ENCODE assay signal across 36 cellular contexts in genomic region chr4:41982716-41983115, GRCh38.
"Had no signal": no experiment of that assay in that cellular context is flagged by ENCODE, and none has a peak within 500 bp of the region (broad histone marks: within the 10 kb centered on the region; RNA-seq: fewer than 3 reads in every experiment).

No MANE protein-coding gene starts in this region.

- H3K36me3 Mint-ChIP-seq: activated CD4-positive, alpha-beta memory T cell treated with anti-CD3 and anti-CD28 coated beads for 36 hours; activated naive CD4-positive, alpha-beta T cell treated with anti-CD3 and anti-CD28 coated beads, Interleukin-2, amount 10 ng/mL, durations not matched to agents 7 days and 5 days; activated naive CD4-positive, alpha-beta T cell treated with anti-CD3 and anti-CD28 coated beads, Interleukin-2, amount 50 U/mL, for 24 hours; activated naive CD8-positive, alpha-beta T cell treated with anti-CD3 and anti-CD28 coated beads, Interleukin-2, amount 10 ng/mL, durations not matched to agents 7 days and 5 days; brain had no signal

- H3K27me3 Mint-ChIP-seq: activated CD4-positive, alpha-beta T cell treated with anti-CD3 and anti-CD28 coated beads for 36 hours; activated naive CD8-positive, alpha-beta T cell treated with anti-CD3 and anti-CD28 coated beads, Interleukin-2, amount 50 U/mL, for 24 hours; activated T-helper 17 cell treated with anti-CD3 and anti-CD28 coated beads, Interleukin-2, amount 50 U/mL, for 72 hours; central memory CD8-positive, alpha-beta T cell had no signal

- H3K9me3 Mint-ChIP-seq: activated CD4-positive, alpha-beta memory T cell treated with anti-CD3 and anti-CD28 coated beads for 36 hours; activated CD4-positive, alpha-beta T cell treated with anti-CD3 and anti-CD28 coated beads, Interleukin-2, amount 10 ng/mL, durations not matched to agents 24 days and 14 days; activated CD8-positive, alpha-beta T cell treated with anti-CD3 and anti-CD28 coated beads for 36 hours; activated naive CD4-positive, alpha-beta T cell treated with anti-CD3 and anti-CD28 coated beads, Interleukin-2, amount 10 ng/mL, durations not matched to agents 7 days and 5 days; activated naive CD4-positive, alpha-beta T cell treated with anti-CD3 and anti-CD28 coated beads, Interleukin-2, amount 50 U/mL, for 24 hours; activated naive CD8-positive, alpha-beta T cell treated with anti-CD3 and anti-CD28 coated beads, Interleukin-2, amount 10 ng/mL, durations not matched to agents 7 days and 5 days; activated naive CD8-positive, alpha-beta T cell treated with anti-CD3 and anti-CD28 coated beads, Interleukin-2, amount 50 U/mL, for 24 hours; activated T-cell treated with anti-CD3 and anti-CD28 coated beads, Interleukin-2, amount 50 U/mL, for 4 hours; activated T-cell treated with anti-CD3 and anti-CD28 coated beads, Interleukin-2, amount 50 U/mL, for 72 hours; activated T-helper 1 cell treated with anti-CD3 and anti-CD28 coated beads, Interleukin-12 subunit alpha, Interleukin-12 subunit beta, Interleukin-2, Interleukin-4 antibody, amounts not matched to agents 30 ng/mL and 10 ng/mL and 1 ng/mL, durations not matched to agents 14 hours and 24 hours and 36 hours; activated T-helper 17 cell treated with anti-CD3 and anti-CD28 coated beads, Interleukin-2, amount 50 U/mL, for 72 hours; brain; central memory CD8-positive, alpha-beta T cell; T-helper 1 cell treated with Interleukin-12 subunit alpha and Interleukin-12 subunit beta and Interleukin-4 antibody, amounts not matched to agents 30 μg/mL and 1 μg/mL, for 36 hours; T-helper 2 cell treated with Interferon-gamma antibody and Interleukin-4, amounts not matched to agents 5 μg/mL and 100 μg/mL, for 36 hours had no signal

- H3K27ac Mint-ChIP-seq: activated CD4-positive, alpha-beta memory T cell treated with anti-CD3 and anti-CD28 coated beads for 36 hours; activated CD4-positive, alpha-beta T cell treated with anti-CD3 and anti-CD28 coated beads for 36 hours; activated CD4-positive, alpha-beta T cell treated with anti-CD3 and anti-CD28 coated beads, Interleukin-2, amount 10 ng/mL, durations not matched to agents 24 days and 14 days; activated CD8-positive, alpha-beta T cell treated with anti-CD3 and anti-CD28 coated beads for 36 hours; activated naive CD4-positive, alpha-beta T cell treated with anti-CD3 and anti-CD28 coated beads, Interleukin-2, amount 10 ng/mL, durations not matched to agents 7 days and 5 days; activated naive CD4-positive, alpha-beta T cell treated with anti-CD3 and anti-CD28 coated beads, Interleukin-2, amount 50 U/mL, for 24 hours; activated naive CD8-positive, alpha-beta T cell; activated naive CD8-positive, alpha-beta T cell treated with anti-CD3 and anti-CD28 coated beads, Interleukin-2, amount 10 ng/mL, durations not matched to agents 7 days and 5 days; activated naive CD8-positive, alpha-beta T cell treated with anti-CD3 and anti-CD28 coated beads, Interleukin-2, amount 50 U/mL, for 24 hours; activated T-cell treated with anti-CD3 and anti-CD28 coated beads, Interleukin-2, amount 50 U/mL, for 72 hours; activated T-helper 1 cell treated with anti-CD3 and anti-CD28 coated beads, Interleukin-12 subunit alpha, Interleukin-12 subunit beta, Interleukin-2, Interleukin-4 antibody, amounts not matched to agents 30 ng/mL and 10 ng/mL and 1 ng/mL, durations not matched to agents 14 hours and 24 hours and 36 hours; activated T-helper 17 cell treated with anti-CD3 and anti-CD28 coated beads, Interleukin-2, amount 50 U/mL, for 72 hours; brain; T-helper 1 cell treated with Interleukin-12 subunit alpha and Interleukin-12 subunit beta and Interleukin-4 antibody, amounts not matched to agents 30 μg/mL and 1 μg/mL, for 36 hours; T-helper 2 cell treated with Interferon-gamma antibody and Interleukin-4, amounts not matched to agents 5 μg/mL and 100 μg/mL, for 36 hours had no signal

- H3K9me3 ChIP-seq: ascending aorta had no signal

- H3K4me3 ChIP-seq: ascending aorta, cardiac muscle cell had no signal

- H3K4me1 ChIP-seq: ascending aorta had no signal

- H3K36me3 ChIP-seq: ascending aorta, cardiac muscle cell had no signal

- H3K4me1 Mint-ChIP-seq: activated CD4-positive, alpha-beta T cell treated with anti-CD3 and anti-CD28 coated beads for 36 hours; activated naive CD4-positive, alpha-beta T cell treated with anti-CD3 and anti-CD28 coated beads, Interleukin-2, amount 10 ng/mL, durations not matched to agents 7 days and 5 days; activated naive CD4-positive, alpha-beta T cell treated with anti-CD3 and anti-CD28 coated beads, Interleukin-2, amount 50 U/mL, for 24 hours; activated naive CD8-positive, alpha-beta T cell treated with anti-CD3 and anti-CD28 coated beads, Interleukin-2, amount 50 U/mL, for 24 hours; activated T-helper 17 cell treated with anti-CD3 and anti-CD28 coated beads, Interleukin-2, amount 50 U/mL, for 72 hours; brain; central memory CD8-positive, alpha-beta T cell had no signal

- H3K4me3 Mint-ChIP-seq: activated CD4-positive, alpha-beta memory T cell treated with anti-CD3 and anti-CD28 coated beads for 36 hours; activated CD4-positive, alpha-beta T cell treated with anti-CD3 and anti-CD28 coated beads for 36 hours; activated CD4-positive, alpha-beta T cell treated with anti-CD3 and anti-CD28 coated beads, Interleukin-2, amount 10 ng/mL, durations not matched to agents 24 days and 14 days; activated CD8-positive, alpha-beta T cell treated with anti-CD3 and anti-CD28 coated beads for 36 hours; activated naive CD4-positive, alpha-beta T cell treated with anti-CD3 and anti-CD28 coated beads, Interleukin-2, amount 10 ng/mL, durations not matched to agents 7 days and 5 days; activated naive CD4-positive, alpha-beta T cell treated with anti-CD3 and anti-CD28 coated beads, Interleukin-2, amount 50 U/mL, for 24 hours; activated naive CD8-positive, alpha-beta T cell; activated naive CD8-positive, alpha-beta T cell treated with anti-CD3 and anti-CD28 coated beads, Interleukin-2, amount 10 ng/mL, durations not matched to agents 7 days and 5 days; activated naive CD8-positive, alpha-beta T cell treated with anti-CD3 and anti-CD28 coated beads, Interleukin-2, amount 50 U/mL, for 24 hours; activated T-cell treated with anti-CD3 and anti-CD28 coated beads, Interleukin-2, amount 50 U/mL, for 4 hours; activated T-cell treated with anti-CD3 and anti-CD28 coated beads, Interleukin-2, amount 50 U/mL, for 72 hours; activated T-helper 1 cell treated with anti-CD3 and anti-CD28 coated beads, Interleukin-12 subunit alpha, Interleukin-12 subunit beta, Interleukin-2, Interleukin-4 antibody, amounts not matched to agents 30 ng/mL and 10 ng/mL and 1 ng/mL, durations not matched to agents 14 hours and 24 hours and 36 hours; activated T-helper 17 cell treated with anti-CD3 and anti-CD28 coated beads, Interleukin-2, amount 50 U/mL, for 72 hours; brain; central memory CD8-positive, alpha-beta T cell; T-helper 1 cell treated with Interleukin-12 subunit alpha and Interleukin-12 subunit beta and Interleukin-4 antibody, amounts not matched to agents 30 μg/mL and 1 μg/mL, for 36 hours; T-helper 2 cell treated with Interferon-gamma antibody and Interleukin-4, amounts not matched to agents 5 μg/mL and 100 μg/mL, for 36 hours had no signal

- H3K27me3 ChIP-seq: ascending aorta, cardiac muscle cell had no signal

- DNase-seq: activated CD4-positive, alpha-beta memory T cell treated with anti-CD3 and anti-CD28 coated beads for 36 hours; activated CD4-positive, alpha-beta T cell treated with anti-CD3 and anti-CD28 coated beads for 1 hour; activated CD4-positive, alpha-beta T cell treated with anti-CD3 and anti-CD28 coated beads for 36 hours; activated CD4-positive, alpha-beta T cell treated with anti-CD3 and anti-CD28 coated beads, Interleukin-2, amount 10 ng/mL, durations not matched to agents 24 days and 14 days; activated CD4-positive, alpha-beta T cell treated with anti-CD3 and anti-CD28 coated beads, Interleukin-2, amount 50 U/mL, for 1 hour; activated CD4-positive, alpha-beta T cell treated with anti-CD3 and anti-CD28 coated beads, Interleukin-2, amount 50 U/mL, for 4 hours; activated CD4-positive, CD25-positive, alpha-beta regulatory T cell; activated CD8-positive, alpha-beta memory T cell treated with anti-CD3 and anti-CD28 coated beads, Interleukin-2, amount 50 U/mL, for 4 hours; activated CD8-positive, alpha-beta T cell treated with anti-CD3 and anti-CD28 coated beads for 36 hours; activated gamma-delta T cell; activated naive CD4-positive, alpha-beta T cell treated with anti-CD3 and anti-CD28 coated beads, Interleukin-2, amount 10 ng/mL, durations not matched to agents 7 days and 5 days; activated naive CD4-positive, alpha-beta T cell treated with Interleukin-2 at 50 U/mL for 16 hours; activated naive CD8-positive, alpha-beta T cell treated with anti-CD3 and anti-CD28 coated beads, Interleukin-2, amount 10 ng/mL, durations not matched to agents 7 days and 5 days; activated naive CD8-positive, alpha-beta T cell treated with anti-CD3 and anti-CD28 coated beads, Interleukin-2, amount 50 U/mL, for 24 hours; activated T-cell treated with anti-CD3 and anti-CD28 coated beads for 4 hours; activated T-cell treated with anti-CD3 and anti-CD28 coated beads, Interleukin-2, amount 50 U/mL, for 1 hour; activated T-cell treated with anti-CD3 and anti-CD28 coated beads, Interleukin-2, amount 50 U/mL, for 4 hours; activated T-cell treated with anti-CD3 and anti-CD28 coated beads, Interleukin-2, amount 50 U/mL, for 72 hours; amygdala; anterior cingulate cortex; caudate nucleus; T-helper 1 cell; T-helper 2 cell; T-helper 9 cell had no signal

- H3K27ac ChIP-seq: ascending aorta, cardiac muscle cell, VCaP had no signal

- ATAC-seq: activated CD4-positive, alpha-beta T cell treated with anti-CD3 and anti-CD28 coated beads for 36 hours; activated CD4-positive, CD25-positive, alpha-beta regulatory T cell treated with anti-CD3 and anti-CD28 coated beads, Interleukin-2, amount 50 U/mL, for 24 hours; activated CD8-positive, alpha-beta T cell treated with anti-CD3 and anti-CD28 coated beads for 36 hours; activated naive CD8-positive, alpha-beta T cell treated with anti-CD3 and anti-CD28 coated beads, Interleukin-2, amount 50 U/mL, for 24 hours; activated T-cell treated with anti-CD3 and anti-CD28 coated beads, Interleukin-2, amount 50 U/mL, for 4 hours; activated T-cell treated with anti-CD3 and anti-CD28 coated beads, Interleukin-2, amount 50 U/mL, for 72 hours; activated T-helper 17 cell treated with anti-CD3 and anti-CD28 coated beads, Interleukin-2, amount 50 U/mL, for 72 hours had no signal
